In genomic region chr1:227065311-227065710, GRCh38 we compare ENCODE assay signal across 26 cellular contexts.
"Had no signal": no experiment of that assay in that cellular context is flagged by ENCODE, and none has a peak within 500 bp of the region (broad histone marks: within the 10 kb centered on the region; RNA-seq: fewer than 3 reads in every experiment).

No MANE protein-coding gene starts in this region.

- H3K4me1 Mint-ChIP-seq: activated CD4-positive, alpha-beta T cell treated with anti-CD3 and anti-CD28 coated beads, Interleukin-2, amount 10 ng/mL, durations not matched to agents 7 days and 5 days; activated T-helper 17 cell treated with anti-CD3 and anti-CD28 coated beads, Interleukin-2, amount 50 U/mL, for 72 hours had no signal

- H3K4me1 ChIP-seq: breast epithelium had no signal

- H3K36me3 ChIP-seq: breast epithelium had no signal

- H3K4me3 ChIP-seq: breast epithelium, SK-N-MC had no signal

- H3K9me3 Mint-ChIP-seq: activated CD4-positive, alpha-beta T cell treated with anti-CD3 and anti-CD28 coated beads, Interleukin-2, amount 10 ng/mL, durations not matched to agents 7 days and 5 days had no signal

- H3K9me3 ChIP-seq: breast epithelium had no signal

- H3K27me3 ChIP-seq: breast epithelium had no signal

- H3K27ac Mint-ChIP-seq: activated CD4-positive, alpha-beta memory T cell treated with anti-CD3 and anti-CD28 coated beads for 36 hours; activated CD4-positive, alpha-beta T cell treated with anti-CD3 and anti-CD28 coated beads, Interleukin-2, amount 10 ng/mL, durations not matched to agents 7 days and 5 days; activated naive CD4-positive, alpha-beta T cell treated with anti-CD3 and anti-CD28 coated beads for 36 hours; activated naive CD8-positive, alpha-beta T cell; activated T-helper 17 cell treated with anti-CD3 and anti-CD28 coated beads, Interleukin-2, amount 50 U/mL, for 72 hours; T-cell had no signal

- H3K36me3 Mint-ChIP-seq: activated CD4-positive, alpha-beta memory T cell treated with anti-CD3 and anti-CD28 coated beads for 36 hours had no signal

- H3K4me3 Mint-ChIP-seq: activated CD4-positive, alpha-beta memory T cell treated with anti-CD3 and anti-CD28 coated beads for 36 hours; activated CD4-positive, alpha-beta T cell treated with anti-CD3 and anti-CD28 coated beads, Interleukin-2, amount 10 ng/mL, durations not matched to agents 7 days and 5 days; activated naive CD4-positive, alpha-beta T cell treated with anti-CD3 and anti-CD28 coated beads for 36 hours; activated naive CD8-positive, alpha-beta T cell; activated T-cell treated with anti-CD3 and anti-CD28 coated beads, Interleukin-2, amount 50 U/mL, for 4 hours; activated T-helper 17 cell treated with anti-CD3 and anti-CD28 coated beads, Interleukin-2, amount 50 U/mL, for 72 hours; T-cell had no signal

- DNase-seq: activated CD4-positive, alpha-beta memory T cell treated with anti-CD3 and anti-CD28 coated beads for 36 hours; activated CD4-positive, alpha-beta T cell treated with anti-CD3 and anti-CD28 coated beads, Interleukin-2, amount 10 ng/mL, durations not matched to agents 7 days and 5 days; activated CD4-positive, CD25-positive, alpha-beta regulatory T cell; activated CD8-positive, alpha-beta memory T cell treated with anti-CD3 and anti-CD28 coated beads for 24 hours; activated gamma-delta T cell; activated naive CD4-positive, alpha-beta T cell treated with anti-CD3 and anti-CD28 coated beads for 36 hours; activated T-cell treated with anti-CD3 and anti-CD28 coated beads, Interleukin-2, amount 50 U/mL, for 4 hours; caudate nucleus; NCI-H1092; NCI-H1417; NCI-H2029; NCI-H2107; NCI-H2171 treated with DMSO at 0.1 percent for 48 hours; NCI-H226; NCI-H69; NK-92 treated with Interleukin-12 subunit alpha and Interleukin-12 subunit beta, amount 100 ng/mL, for 24 hours; OCI-M1; RPMI8226; T-cell; T-helper 2 cell; T1000 had no signal

- H3K27ac ChIP-seq: breast epithelium, KMS-11, SK-N-MC had no signal
